Comparison of ENCODE assay signal across 12 cellular contexts in the genomic region with DNA sequence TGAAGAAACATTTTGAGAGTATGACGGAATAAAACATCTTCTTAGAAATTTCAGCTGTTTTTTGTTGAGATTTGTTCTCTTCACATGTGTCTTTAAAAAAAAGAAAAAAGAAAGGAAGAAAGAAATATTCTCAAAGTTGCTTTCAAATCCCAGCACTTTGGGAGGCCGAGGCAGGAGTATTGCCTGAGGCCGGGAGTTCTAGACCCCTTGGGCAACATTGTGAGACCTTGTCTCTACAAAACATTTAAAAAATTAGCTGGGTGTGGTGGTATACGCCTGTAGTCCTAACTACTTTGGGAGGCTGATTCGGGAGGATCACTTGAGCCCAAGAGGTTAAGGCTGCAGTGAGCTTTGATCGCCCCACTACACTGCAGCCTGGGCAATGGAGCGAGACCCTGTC. TPM values are rescaled to one million over a fixed set of nuclear protein-coding genes. Genes with fewer than 3 reads are reported as not detected.
"Had no signal": no experiment of that assay in that cellular context is flagged by ENCODE, and none has a peak within 500 bp of the region (broad histone marks: within the 10 kb centered on the region; RNA-seq: fewer than 3 reads in every experiment).

No MANE protein-coding gene starts in this region.

- ATAC-seq: HCT116, HepG2, K562 had no signal

- H3K9me3 ChIP-seq: HAP-1 had no signal

- H3K36me3 ChIP-seq: HAP-1 had no signal

- H2AFZ ChIP-seq: GM23248 had no signal

- H3K4me3 Mint-ChIP-seq: HFFc6 had no signal

- H3K27ac ChIP-seq: GM23248, HL-60 had no signal

- H3K9ac ChIP-seq: GM23248 had no signal

- H3K27ac Mint-ChIP-seq: HFFc6 had no signal

- H3K9me3 Mint-ChIP-seq: HFFc6 had no signal

- H3K4me3 ChIP-seq: GM23248, HAP-1, K562 had no signal

- DNase-seq: GM23248, GOT3, H7, HFFc6, KG1 had no signal

RNA-seq across cellular contexts. Expression of a gene that starts 59.8 kb away (rescaled TPM):
- total RNA-seq: GM23248, H4, H7, HepG2, HFFc6, HT1080, K562 had no signal
- polyA plus RNA-seq: GM23248, HepG2 had no signal
